Comparison of ENCODE assay signal across 20 cellular contexts in genomic region chr4:123597586-123597985, GRCh38.
DNase-seq lines count a peak whose midpoint lies in the region; ATAC-seq, FAIRE-seq and TF ChIP-seq lines count a peak whose summit lies in the region.
"Had no signal": no experiment of that assay in that cellular context is flagged by ENCODE, and none has a peak within 500 bp of the region (broad histone marks: within the 10 kb centered on the region; RNA-seq: fewer than 3 reads in every experiment).

No MANE protein-coding gene starts in this region.

- no peak for TF ChIP-seq CTCF in bronchial epithelial cell (IDR thresholded peaks at IDR 0.05; ENCODE audit: insufficient read depth, low read length, severe bottlenecking)
- no peak for TF ChIP-seq CTCF in keratinocyte (optimal IDR thresholded peaks at IDR 0.05 in 1 of 3, IDR thresholded peaks at IDR 0.05 in 1 of 3, conservative IDR thresholded peaks at IDR 0.05 in 1 of 3; ENCODE audit: extremely low read depth in 1 of 3, insufficient read depth in 2 of 3, low read length in 3 of 3)

- H3K36me3 ChIP-seq in bronchial epithelial cell (ENCODE audit: control insufficient read depth, insufficient read depth, low read length): no peaks in the 10 kb centered on the region
- no peaks in the 10 kb centered on the region for H3K36me3 ChIP-seq in keratinocyte (ENCODE audit: control insufficient read depth in 2 of 2, extremely low read depth in 1 of 2, insufficient read depth in 2 of 2, low read length in 2 of 2)
- H3K36me3 ChIP-seq: cardiac muscle cell, vagina had no signal

- no peak overlapping the region for H3K9ac ChIP-seq in keratinocyte (ENCODE audit: control insufficient read depth, extremely low read depth, insufficient read depth, low read length)

- H2AFZ ChIP-seq in keratinocyte (ENCODE audit: control insufficient read depth, low read length): peak overlapping the region; percentile 73

- intact Hi-C loops in cardiac septum (cut with DNase I): no loop called here

- no peaks in the 10 kb centered on the region for H3K79me2 ChIP-seq in keratinocyte (ENCODE audit: control insufficient read depth, insufficient read depth, low read length)

- no peaks in the 10 kb centered on the region for H4K20me1 ChIP-seq in keratinocyte (ENCODE audit: control insufficient read depth, extremely low read depth, insufficient read depth, low read length)

- no peak for ATAC-seq in GM18502 (IDR thresholded peaks at IDR 0.05; ENCODE audit: poor library complexity, unreplicated experiment)
- ATAC-seq in GM19035 (IDR thresholded peaks at IDR 0.05; ENCODE audit: unreplicated experiment): no peak
- ATAC-seq in HG02973 (IDR thresholded peaks at IDR 0.05; ENCODE audit: unreplicated experiment): no peak

- DNase-seq in AG08396 (ENCODE audit: low spot score) (peak; percentile 20), M059J (ENCODE audit: low read depth) (peak; percentile 68), bronchial epithelial cell (ENCODE audit: low read depth) (peak; percentile 79), keratinocyte (ENCODE audit: low read depth, low spot score) (no peak), cardiac septum (ENCODE audit: low spot score) (no peak)
- DNase-seq: activated CD4-positive, alpha-beta T cell treated with anti-CD3 and anti-CD28 coated beads for 4 hours; activated CD8-positive, alpha-beta memory T cell treated with anti-CD3 and anti-CD28 coated beads, Interleukin-2, amount 50 U/mL, for 48 hours; effector CD8-positive, alpha-beta T cell; NCI-H187; NCI-H446 treated with DMSO at 0.1 percent for 48 hours; T1000 had no signal

- H3K4me2 ChIP-seq in keratinocyte (ENCODE audit: control insufficient read depth, extremely low read depth, insufficient read depth, low read depth, low read length): peak overlapping the region; percentile 35

- H3K27me3 ChIP-seq in bronchial epithelial cell (ENCODE audit: control insufficient read depth, insufficient read depth, low read length) (no peaks in the 10 kb centered on the region), keratinocyte (ENCODE audit: control insufficient read depth, extremely low read depth, insufficient read depth, low read length) (no peaks in the 10 kb centered on the region)
- H3K27me3 ChIP-seq: cardiac muscle cell, vagina had no signal

- dilution Hi-C loops in keratinocyte (cut with MboI; ENCODE audit: extremely low pct_ligation_motif_present, low sequenced_read_pairs): no loop called here

- no peaks in the 10 kb centered on the region for H3K9me1 ChIP-seq in keratinocyte (ENCODE audit: control insufficient read depth, extremely low read depth, insufficient read depth, low read length)

- H3K9me3 ChIP-seq in keratinocyte (ENCODE audit: control insufficient read depth, low read depth, low read length): no peaks in the 10 kb centered on the region
- H3K9me3 ChIP-seq: vagina had no signal

- no peak overlapping the region for H3K27ac ChIP-seq in keratinocyte (ENCODE audit: control insufficient read depth, insufficient read depth, low read length)
- H3K27ac ChIP-seq: cardiac muscle cell, vagina had no signal

- H3K4me1 ChIP-seq in keratinocyte (ENCODE audit: control insufficient read depth, extremely low read depth, insufficient read depth, low read length): peaks cover 18% of the 10 kb centered on the region

- no peak overlapping the region for H3K4me3 ChIP-seq in bronchial epithelial cell (ENCODE audit: low read depth, low read length)
- H3K4me3 ChIP-seq in keratinocyte (ENCODE audit: control insufficient read depth in 2 of 3, extremely low read depth in 1 of 3, insufficient read depth in 2 of 3, low read depth in 1 of 3, low read length in 3 of 3): no peak overlapping the region
- H3K4me3 ChIP-seq: cardiac muscle cell, vagina had no signal

- FAIRE-seq in bronchial epithelial cell (lab: Jason Lieb, UNC) (no peak), keratinocyte (lab: Jason Lieb, UNC) (peak; percentile 99)
- FAIRE-seq: frontal cortex, G401.6, GM12892, H54 had no signal

Comparison
In these comparisons a context has a peak if more than half of its experiments do, and no peak if none do; other contexts are left out.
1. DNase-seq: peak in AG08396 (single experiment), M059J (single experiment) and bronchial epithelial cell (single experiment); none in keratinocyte (single experiment) and cardiac septum (single experiment).